Comparison of ENCODE assay signal across 8 cellular contexts in the genomic region with DNA sequence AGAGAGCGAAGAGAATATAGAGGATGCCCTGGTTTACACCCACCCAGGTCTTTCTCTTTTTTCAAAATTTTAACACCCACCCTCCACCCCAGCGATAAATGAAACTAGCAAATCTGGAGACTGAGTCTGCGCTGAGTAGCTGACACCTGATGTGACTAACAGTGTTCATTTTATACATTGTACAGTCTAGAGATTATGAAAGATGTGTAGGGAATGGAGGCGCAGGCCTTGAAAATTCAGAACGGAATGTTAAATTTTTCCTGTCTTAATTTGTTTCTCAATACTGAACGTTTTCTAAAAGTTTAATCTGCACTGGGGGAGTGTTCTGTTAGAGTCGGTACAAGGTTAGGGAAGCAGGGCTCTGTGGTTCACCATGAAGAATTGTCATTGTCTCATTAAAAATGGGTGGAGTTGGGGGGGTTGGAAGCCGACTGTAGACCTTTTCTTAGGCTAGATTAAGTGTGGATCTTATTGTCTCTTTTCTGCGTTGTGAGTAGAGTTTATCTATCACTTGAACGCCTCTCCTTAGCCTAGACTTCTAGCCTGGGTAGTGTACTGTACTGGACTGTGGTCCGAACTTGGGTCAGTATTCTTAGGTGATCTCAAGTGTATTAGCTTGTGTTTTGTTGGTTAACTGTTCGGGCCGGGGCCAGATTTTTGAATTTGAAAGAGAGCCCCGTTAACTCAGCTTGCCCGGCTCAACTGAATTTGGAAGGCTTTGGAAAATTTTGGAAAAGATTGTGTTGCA. TPM values are rescaled to one million over a fixed set of nuclear protein-coding genes. Genes with fewer than 3 reads are reported as not detected.
DNase-seq lines count a peak whose midpoint lies in the region; ATAC-seq and TF ChIP-seq lines count a peak whose summit lies in the region.

No MANE protein-coding gene starts in this region.

- H3K36me3 ChIP-seq in H7 (replicated peaks; ENCODE audit: control insufficient read depth, insufficient read depth, low read length) = no peaks in the 10 kb centered on the region; the same call in 1 of the 2 replicates
- H3K36me3 ChIP-seq in esophagus muscularis mucosa = no peaks in the 10 kb centered on the region

- DNase-seq in H7 = no peak
- DNase-seq in esophagus muscularis mucosa (ENCODE audit: extremely low spot score) = no peak
- peak; percentile 76 for DNase-seq in putamen (ENCODE audit: low spot score)
- no peak for DNase-seq in NCI-H2196 (lab: John Stamatoyannopoulos, UW; ENCODE audit: unreplicated experiment)
- DNase-seq in activated T-cell treated with anti-CD3 and anti-CD28 coated beads for 4 hours = no peak

- no peak for TF ChIP-seq CTCF in esophagus muscularis mucosa (IDR thresholded peaks at IDR 0.05)

- TF ChIP-seq POLR2A in esophagus muscularis mucosa (IDR thresholded peaks at IDR 0.05; ENCODE audit: low read depth) = no peak

- H3K27me3 ChIP-seq in H7 (ENCODE audit: control insufficient read depth, insufficient read depth, low read length) (no peaks in the 10 kb centered on the region), esophagus muscularis mucosa (no peaks in the 10 kb centered on the region)

- no peak for ATAC-seq in GM21360 (IDR thresholded peaks at IDR 0.05; ENCODE audit: unreplicated experiment)
- ATAC-seq in HG03565 (IDR thresholded peaks at IDR 0.05; ENCODE audit: unreplicated experiment) = no peak

- intact Hi-C loops in esophagus muscularis mucosa (cut with DNase I) = loop anchor here (2.0 to 10.0 kb wide), 2 partner anchors 123 to 285 kb away; no protein-coding TSS in a partner anchor

- TF ChIP-seq EP300 in esophagus muscularis mucosa (IDR thresholded peaks at IDR 0.05) = no peak

- peaks cover 27 to 70% (median 55%) of the 10 kb centered on the region in 4 donors for H3K4me1 ChIP-seq in esophagus muscularis mucosa

- peak overlapping the region; percentile 49 to 92 (median 90) for H3K27ac ChIP-seq in esophagus muscularis mucosa (replicated peaks in 1 of 4)

- 24% methylated on average over 15 of the region's 15 CpGs for WGBS in esophagus muscularis mucosa

- peak overlapping the region; percentile 75 for H3K4me3 ChIP-seq in H7 (ENCODE audit: insufficient read depth, low read depth, low read length)
- H3K4me3 ChIP-seq in esophagus muscularis mucosa = peak overlapping the region; percentile 72 to 87 (median 80)

- peaks cover 0 to 3% (median 0%) of the 10 kb centered on the region in 4 donors for H3K9me3 ChIP-seq in esophagus muscularis mucosa

TF ChIP-seq in PFSK-1, 5 proteins besides CTCF, POLR2A, EP300 and RAD21:
- TF ChIP-seq, protein P1, sequence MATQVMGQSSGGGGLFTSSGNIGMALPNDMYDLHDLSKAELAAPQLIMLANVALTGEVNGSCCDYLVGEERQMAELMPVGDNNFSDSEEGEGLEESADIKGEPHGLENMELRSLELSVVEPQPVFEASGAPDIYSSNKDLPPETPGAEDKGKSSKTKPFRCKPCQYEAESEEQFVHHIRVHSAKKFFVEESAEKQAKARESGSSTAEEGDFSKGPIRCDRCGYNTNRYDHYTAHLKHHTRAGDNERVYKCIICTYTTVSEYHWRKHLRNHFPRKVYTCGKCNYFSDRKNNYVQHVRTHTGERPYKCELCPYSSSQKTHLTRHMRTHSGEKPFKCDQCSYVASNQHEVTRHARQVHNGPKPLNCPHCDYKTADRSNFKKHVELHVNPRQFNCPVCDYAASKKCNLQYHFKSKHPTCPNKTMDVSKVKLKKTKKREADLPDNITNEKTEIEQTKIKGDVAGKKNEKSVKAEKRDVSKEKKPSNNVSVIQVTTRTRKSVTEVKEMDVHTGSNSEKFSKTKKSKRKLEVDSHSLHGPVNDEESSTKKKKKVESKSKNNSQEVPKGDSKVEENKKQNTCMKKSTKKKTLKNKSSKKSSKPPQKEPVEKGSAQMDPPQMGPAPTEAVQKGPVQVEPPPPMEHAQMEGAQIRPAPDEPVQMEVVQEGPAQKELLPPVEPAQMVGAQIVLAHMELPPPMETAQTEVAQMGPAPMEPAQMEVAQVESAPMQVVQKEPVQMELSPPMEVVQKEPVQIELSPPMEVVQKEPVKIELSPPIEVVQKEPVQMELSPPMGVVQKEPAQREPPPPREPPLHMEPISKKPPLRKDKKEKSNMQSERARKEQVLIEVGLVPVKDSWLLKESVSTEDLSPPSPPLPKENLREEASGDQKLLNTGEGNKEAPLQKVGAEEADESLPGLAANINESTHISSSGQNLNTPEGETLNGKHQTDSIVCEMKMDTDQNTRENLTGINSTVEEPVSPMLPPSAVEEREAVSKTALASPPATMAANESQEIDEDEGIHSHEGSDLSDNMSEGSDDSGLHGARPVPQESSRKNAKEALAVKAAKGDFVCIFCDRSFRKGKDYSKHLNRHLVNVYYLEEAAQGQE (IDR thresholded peaks at IDR 0.05; ENCODE audit: insufficient read depth in 1 of 2, low read depth in 2 of 2, low read length in 2 of 2) = no peak
- no peak for TF ChIP-seq FOXP2 (optimal IDR thresholded peaks at IDR 0.05; ENCODE audit: borderline replicate concordance, extremely low read depth, extremely low read length, insufficient read depth)
- TF ChIP-seq SIN3A (IDR thresholded peaks at IDR 0.05; ENCODE audit: borderline replicate concordance, insufficient read depth, low read length) = peak; percentile 67; the same call in 1 of the 2 replicates
- no peak for TF ChIP-seq POLR2AphosphoS5 (IDR thresholded peaks at IDR 0.05; ENCODE audit: low read depth, low read length)
- no peak for TF ChIP-seq TAF1 (IDR thresholded peaks at IDR 0.05; ENCODE audit: borderline replicate concordance, insufficient read depth, low read length)

RNA-seq across cellular contexts. Expression of a gene that starts 1.9 kb away (rescaled TPM):
- 45.6 and 58.7 TPM in 2 replicates for total RNA-seq in H7 (2014; rRNA removed; shearing (Covaris generic))
- 48.5 TPM for polyA plus RNA-seq in PFSK-1 (2012; ENCODE audit: insufficient read length, low read depth)
- 10 to 100 TPM; 37.8 to 59.0 (median 51.7) TPM for total RNA-seq in esophagus muscularis mucosa
